18 cellular contexts compared by ENCODE assay signal in the genomic region with DNA sequence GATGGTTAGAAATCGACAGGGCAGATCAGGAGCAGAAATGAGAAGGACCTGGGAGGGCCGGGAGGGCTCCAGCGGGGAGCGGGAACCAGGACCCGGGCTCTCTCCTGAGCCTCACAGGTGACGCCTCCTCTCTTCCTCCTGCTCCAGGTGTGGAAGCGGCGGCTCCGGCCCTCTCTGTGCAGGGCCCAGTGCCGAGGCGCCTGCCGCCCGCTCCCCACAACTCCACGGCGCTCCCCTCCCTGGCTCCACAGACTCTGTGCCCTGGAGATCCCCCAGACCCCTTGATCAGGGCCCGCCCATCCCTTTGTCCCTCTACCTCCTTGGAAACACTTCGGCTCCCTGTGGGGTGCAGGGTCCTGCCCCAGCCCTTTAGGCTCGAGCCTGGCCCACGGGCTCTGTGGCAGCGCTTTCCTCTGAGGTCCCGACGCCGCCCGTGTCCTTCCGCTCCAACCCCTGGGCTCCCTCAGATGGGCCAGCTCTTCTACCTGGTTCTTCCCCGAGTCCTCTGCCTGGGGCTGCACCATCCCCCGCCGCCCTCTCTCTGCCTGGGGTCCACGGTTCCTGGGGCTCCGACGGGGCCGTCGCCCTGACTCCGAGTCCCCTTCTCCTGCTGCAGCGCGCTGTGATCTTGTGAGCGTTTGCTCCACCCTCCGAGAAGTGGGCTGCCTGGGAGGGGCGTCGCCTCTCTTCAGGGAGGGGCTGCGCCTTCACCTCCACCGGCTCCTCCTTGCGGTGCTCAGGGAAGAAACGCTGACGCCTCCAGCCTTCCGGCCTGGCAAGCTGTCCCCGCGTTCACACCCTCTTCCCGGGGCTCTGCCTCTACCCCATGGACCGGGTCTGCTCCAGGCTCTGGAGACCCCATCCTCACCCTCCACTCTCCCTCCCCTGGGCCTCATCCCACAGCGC. TPM values are rescaled to one million over a fixed set of nuclear protein-coding genes. Genes with fewer than 3 reads are reported as not detected.
DNase-seq lines count a peak whose midpoint lies in the region; ATAC-seq and TF ChIP-seq lines count a peak whose summit lies in the region.
"Had no signal": no experiment of that assay in that cellular context is flagged by ENCODE, and none has a peak within 500 bp of the region (broad histone marks: within the 10 kb centered on the region; RNA-seq: fewer than 3 reads in every experiment).

No MANE protein-coding gene starts in this region.

- TF ChIP-seq CTCF in RWPE2 (IDR thresholded peaks at IDR 0.05; ENCODE audit: poor library complexity, severe bottlenecking) (no peak), left lung (IDR thresholded peaks at IDR 0.05) (no peak), sigmoid colon (IDR thresholded peaks at IDR 0.05) (no peak)

- H3K36me3 ChIP-seq in H7 (replicated peaks; ENCODE audit: control insufficient read depth, insufficient read depth, low read length) (peaks cover 39% of the 10 kb centered on the region), RWPE2 (ENCODE audit: low read depth) (peaks cover 64% of the 10 kb centered on the region), left lung (peaks cover 0 to 92% of the 10 kb centered on the region in 2 donors), sigmoid colon (peaks cover 5 to 56% (median 19%) of the 10 kb centered on the region in 4 donors)

- H3K9me3 ChIP-seq in RWPE2 (ENCODE audit: severe bottlenecking): no peaks in the 10 kb centered on the region
- H3K9me3 ChIP-seq in left lung: no peaks in the 10 kb centered on the region
- no peaks in the 10 kb centered on the region for H3K9me3 ChIP-seq in sigmoid colon
- H3K9me3 ChIP-seq: psoas muscle had no signal

- H3K27ac ChIP-seq in RWPE2 (ENCODE audit: poor library complexity, severe bottlenecking): no peak overlapping the region
- no peak overlapping the region for H3K27ac ChIP-seq in left lung
- no peak overlapping the region for H3K27ac ChIP-seq in sigmoid colon
- H3K27ac ChIP-seq: psoas muscle, WERI-Rb-1 had no signal

- ATAC-seq in RWPE2 (ENCODE audit: low read depth): no peak
- no peak for ATAC-seq in left lung
- ATAC-seq: activated T-cell treated with anti-CD3 and anti-CD28 coated beads, Interleukin-2, amount 50 U/mL, for 4 hours; Panc1; psoas muscle had no signal

- H3K27me3 ChIP-seq in H7 (ENCODE audit: control insufficient read depth, insufficient read depth, low read length) (no peaks in the 10 kb centered on the region), RWPE2 (ENCODE audit: insufficient read depth, poor library complexity, severe bottlenecking) (no peaks in the 10 kb centered on the region), left lung (no peaks in the 10 kb centered on the region), sigmoid colon (no peaks in the 10 kb centered on the region)

- TF ChIP-seq POLR2A in sigmoid colon (IDR thresholded peaks at IDR 0.05): no peak

- TF ChIP-seq EP300 in sigmoid colon (IDR thresholded peaks at IDR 0.05): no peak

- WGBS in sigmoid colon, 2 donors: 93 to 94% methylated on average over 51 of the region's 51 CpGs

- H3K4me1 ChIP-seq in RWPE2 (ENCODE audit: insufficient read depth, poor library complexity, severe bottlenecking) (no peaks in the 10 kb centered on the region), left lung (no peaks in the 10 kb centered on the region), sigmoid colon (no peaks in the 10 kb centered on the region)
- H3K4me1 ChIP-seq: psoas muscle had no signal

- DNase-seq in H7: peak; percentile 55
- DNase-seq in RWPE2 (ENCODE audit: low spot score): peak; percentile 74
- peak; percentile 30 to 79 for DNase-seq in left lung
- DNase-seq in sigmoid colon: peak; percentile 54
- DNase-seq in SW480 (ENCODE audit: low spot score): no peak
- DNase-seq in NCI-H510A treated with DMSO at 0.1 percent for 48 hours (lab: John Stamatoyannopoulos, UW): no peak
- DNase-seq in NCI-H1105 treated with DMSO at 0.1 percent for 48 hours (lab: John Stamatoyannopoulos, UW): no peak
- DNase-seq: DMS 273 treated with DMSO at 0.1 percent for 48 hours; stimulated activated naive CD4-positive, alpha-beta T cell treated with Interleukin-2 at 50 U/mL for 16 hours had no signal

- no peak overlapping the region for H3K4me3 ChIP-seq in H7 (ENCODE audit: insufficient read depth, low read depth, low read length)
- no peak overlapping the region for H3K4me3 ChIP-seq in RWPE2 (ENCODE audit: severe bottlenecking)
- no peak overlapping the region for H3K4me3 ChIP-seq in left lung
- no peak overlapping the region for H3K4me3 ChIP-seq in sigmoid colon
- H3K4me3 ChIP-seq: psoas muscle had no signal

- intact Hi-C loops in left lung (cut with DNase I) (no loop called here), sigmoid colon (cut with DNase I) (no loop called here)

RNA-seq across cellular contexts. Expression of gene SLC6A3, which starts 22.4 kb away (rescaled TPM):
- total RNA-seq in H7 (2014; rRNA removed; shearing (Covaris generic)): 0.07 TPM in 2 replicates
- total RNA-seq in left lung (1 to 10 TPM in 1 of 2 donors, under 1 TPM in 1; 0.10 to 4.3 TPM), sigmoid colon (not detected)
- under 1 TPM in 1 of 3 donors, not detected in 2; 0.06 TPM for polyA plus RNA-seq in sigmoid colon
- total RNA-seq: activated CD4-positive, alpha-beta memory T cell treated with anti-CD3 and anti-CD28 coated beads for 36 hours; activated T-cell treated with anti-CD3 and anti-CD28 coated beads, Interleukin-2, amount 50 U/mL, for 4 hours; dermis blood vessel endothelial cell; left colon; M059J; NCI-H460; psoas muscle had no signal

RNA-seq across cellular contexts. Expression of gene LPCAT1, which starts 56.2 kb away (rescaled TPM):
- 70.2 and 77.5 TPM in 2 replicates for total RNA-seq in H7 (2014; rRNA removed; shearing (Covaris generic))
- total RNA-seq in left lung: 100 to 1,000 TPM; 458 to 751 TPM
- 10 to 100 TPM; 20.6 to 24.3 (median 22.3) TPM for total RNA-seq in sigmoid colon
- 10 to 100 TPM in 1 of 3 donors, 1 to 10 TPM in 2; 4.2 to 35.1 (median 7.8) TPM for polyA plus RNA-seq in sigmoid colon

Comparison
In these comparisons a context has a peak if more than half of its experiments do, and no peak if none do; other contexts are left out.
1. DNase-seq: peak in H7 (single experiment), RWPE2 (single experiment), left lung (2 of 2) and sigmoid colon (single experiment); none in SW480 (single experiment), NCI-H510A treated with DMSO at 0.1 percent for 48 hours (single experiment) and NCI-H1105 treated with DMSO at 0.1 percent for 48 hours (single experiment).